In genomic region chr2:179096090-179096489, GRCh38 we compare ENCODE assay signal across 10 cellular contexts. TPM values are rescaled to one million over a fixed set of nuclear protein-coding genes. Genes with fewer than 3 reads are reported as not detected.
A peak's percentile ranks its signal among the peaks of the same experiment; 100 is the strongest.
DNase-seq lines count a peak whose midpoint lies in the region; ATAC-seq and TF ChIP-seq lines count a peak whose summit lies in the region.
"Had no signal": no experiment of that assay in that cellular context is flagged by ENCODE, and none has a peak within 500 bp of the region (broad histone marks: within the 10 kb centered on the region; RNA-seq: fewer than 3 reads in every experiment).

No MANE protein-coding gene starts in this region.

- H3K9me2 ChIP-seq in DOHH2 (replicated peaks; ENCODE audit: control insufficient read depth, low read length), result no peaks in the 10 kb centered on the region

- H3K4me2 ChIP-seq in DOHH2 (ENCODE audit: low read length), result peak overlapping the region; percentile 70

- no peaks in the 10 kb centered on the region for H3K79me2 ChIP-seq in DOHH2 (ENCODE audit: control insufficient read depth, low read length)

- no peaks in the 10 kb centered on the region for H3K36me3 Mint-ChIP-seq in activated CD4-positive, alpha-beta memory T cell treated with anti-CD3 and anti-CD28 coated beads for 36 hours

- POLR2A ChIA-PET in activated CD4-positive, alpha-beta memory T cell treated with anti-CD3 and anti-CD28 coated beads for 36 hours (lab: Charles Lee), result no interaction called here

- CTCF ChIA-PET in activated CD4-positive, alpha-beta memory T cell treated with anti-CD3 and anti-CD28 coated beads for 36 hours (lab: Charles Lee), result interaction anchor here (1.2 kb wide), 1 partner anchor 34 kb away, joined by 3 read pairs; no protein-coding TSS in a partner anchor

- no peak overlapping the region for H3K27ac Mint-ChIP-seq in activated CD4-positive, alpha-beta memory T cell treated with anti-CD3 and anti-CD28 coated beads for 36 hours

- no peak overlapping the region for H3K4me3 Mint-ChIP-seq in activated CD4-positive, alpha-beta memory T cell treated with anti-CD3 and anti-CD28 coated beads for 36 hours

- peak; percentile 21 for DNase-seq in activated CD4-positive, alpha-beta memory T cell treated with anti-CD3 and anti-CD28 coated beads for 36 hours
- DNase-seq in AML-193 (lab: John Stamatoyannopoulos, UW), result no peak
- DNase-seq in omental fat pad (ENCODE audit: low spot score), result no peak
- DNase-seq in A172 (ENCODE audit: low spot score), result no peak
- DNase-seq in HT-29 (ENCODE audit: low spot score), result no peak

- H3K9me3 Mint-ChIP-seq in activated CD4-positive, alpha-beta memory T cell treated with anti-CD3 and anti-CD28 coated beads for 36 hours, result no peaks in the 10 kb centered on the region

- H4K20me1 ChIP-seq in DOHH2 (ENCODE audit: control insufficient read depth, insufficient read depth, low read depth, low read length), result no peaks in the 10 kb centered on the region

- H3K9me3 ChIP-seq in DOHH2 (ENCODE audit: control insufficient read depth, insufficient read depth, low read length), result no peaks in the 10 kb centered on the region
- H3K9me3 ChIP-seq: thoracic aorta had no signal

- peaks cover 67% of the 10 kb centered on the region for H3K4me1 ChIP-seq in DOHH2 (ENCODE audit: control insufficient read depth, low read length)

- H3K27ac ChIP-seq in DOHH2 (ENCODE audit: low read depth, low read length), result peak overlapping the region; percentile 73
- H3K27ac ChIP-seq: thoracic aorta had no signal

- H3F3A ChIP-seq in DOHH2 (ENCODE audit: control insufficient read depth, insufficient read depth), result no peaks in the 10 kb centered on the region

- intact Hi-C loops in activated CD4-positive, alpha-beta memory T cell treated with anti-CD3 and anti-CD28 coated beads for 36 hours (cut with micrococcal nuclease), result no loop called here

- H3K36me3 ChIP-seq in DOHH2 (ENCODE audit: control insufficient read depth, low read length), result no peaks in the 10 kb centered on the region
- H3K36me3 ChIP-seq: thoracic aorta had no signal

- ATAC-seq in GM19372 (IDR thresholded peaks at IDR 0.05; ENCODE audit: low read depth, unreplicated experiment) (peak; percentile 99), HG03280 (IDR thresholded peaks at IDR 0.05; ENCODE audit: unreplicated experiment) (peak; percentile 89), omental fat pad (ENCODE audit: low FRiP score) (no peak)
- ATAC-seq: HCT116 had no signal

- no peaks in the 10 kb centered on the region for H3K27me3 ChIP-seq in DOHH2 (ENCODE audit: control insufficient read depth, low read length)

- H3K4me1 Mint-ChIP-seq in activated CD4-positive, alpha-beta memory T cell treated with anti-CD3 and anti-CD28 coated beads for 36 hours (ENCODE audit: low read depth), result peaks cover 11% of the 10 kb centered on the region

- H3K27me3 Mint-ChIP-seq in activated CD4-positive, alpha-beta memory T cell treated with anti-CD3 and anti-CD28 coated beads for 36 hours, result no peaks in the 10 kb centered on the region

- peak overlapping the region; percentile 52 for H3K4me3 ChIP-seq in DOHH2 (ENCODE audit: low read length)
- H3K4me3 ChIP-seq: thoracic aorta had no signal

- TF ChIP-seq CTCF in DOHH2 (IDR thresholded peaks at IDR 0.05; ENCODE audit: low read depth, low read length, poor library complexity, severe bottlenecking) (no peak), omental fat pad (IDR thresholded peaks at IDR 0.05) (no peak)

RNA-seq across cellular contexts. Expression of gene CCDC141, which starts 46.2 kb away (rescaled TPM):
- 1 to 10 TPM in 1 of 2 experiments, under 1 TPM in 1; 0.93 to 1.3 TPM for total RNA-seq in activated CD4-positive, alpha-beta memory T cell treated with anti-CD3 and anti-CD28 coated beads for 36 hours
- 10 to 100 TPM in 3 of 4 donors, 1 to 10 TPM in 1; 5.5 to 18.9 (median 12.5) TPM for total RNA-seq in omental fat pad
- total RNA-seq in A172 (2014; rRNA removed; shearing (Covaris generic)), result 0.31 TPM in 1 of 2 replicates, not detected in the other
- 0.05 TPM in 1 of 2 replicates, not detected in the other for total RNA-seq in HT-29 (2014; rRNA removed; shearing (Covaris generic))
